Comparison of ENCODE assay signal across 8 cellular contexts in the genomic region with DNA sequence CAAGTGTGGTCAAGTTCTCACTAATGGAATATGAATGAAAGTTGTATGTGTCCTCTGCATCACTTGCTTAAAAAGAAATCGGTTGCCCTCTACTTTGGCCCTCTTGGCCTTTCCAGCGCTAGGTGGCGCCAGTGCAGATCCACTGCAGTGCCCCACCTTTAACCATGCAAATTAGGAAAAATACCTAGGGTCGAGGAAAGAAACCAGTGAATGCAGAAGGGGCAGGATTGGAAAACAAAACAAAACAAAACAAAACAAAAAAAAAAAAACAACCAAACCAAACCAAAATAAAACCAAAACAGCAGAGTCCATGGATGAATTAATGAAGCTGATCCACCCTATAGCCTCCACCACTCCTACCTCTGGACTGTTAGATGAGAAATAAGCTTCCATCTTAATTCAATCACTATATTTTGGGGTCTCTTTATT. TPM values are rescaled to one million over a fixed set of nuclear protein-coding genes. Genes with fewer than 3 reads are reported as not detected.
DNase-seq lines count a peak whose midpoint lies in the region; ATAC-seq, FAIRE-seq and TF ChIP-seq lines count a peak whose summit lies in the region.

No MANE protein-coding gene starts in this region.

- H3K4me3 ChIP-seq in KMS-11 (IDR thresholded peaks at IDR 0.05; ENCODE audit: insufficient read depth, low read depth, low read length) = no peak overlapping the region
- H3K4me3 ChIP-seq in RWPE2 (ENCODE audit: severe bottlenecking) = no peak overlapping the region
- no peak overlapping the region for H3K4me3 ChIP-seq in prostate gland

- H3K4me2 ChIP-seq in KMS-11 = peak overlapping the region; percentile 39; the same call in 1 of the 2 replicates

- H3K27me3 ChIP-seq in KMS-11 (ENCODE audit: insufficient read depth, low read depth) = no peaks in the 10 kb centered on the region
- H3K27me3 ChIP-seq in RWPE2 (ENCODE audit: insufficient read depth, poor library complexity, severe bottlenecking) = no peaks in the 10 kb centered on the region
- H3K27me3 ChIP-seq in prostate gland (replicated peaks; ENCODE audit: insufficient read depth) = no peaks in the 10 kb centered on the region

- no peak for ATAC-seq in RWPE2 (ENCODE audit: low read depth)
- no peak for ATAC-seq in HG02798 (IDR thresholded peaks at IDR 0.05; ENCODE audit: poor library complexity, unreplicated experiment)

- DNase-seq in CMK (ENCODE audit: low read depth) (peak; percentile 47), RWPE2 (ENCODE audit: low spot score) (no peak), head of caudate nucleus (peak; percentile 40 to 89 (median 77)), prostate gland (ENCODE audit: low spot score) (peak; percentile 70), HTR-8/SVneo (ENCODE audit: insufficient read length, low spot score) (no peak)
- DNase-seq in activated gamma-delta T cell treated with anti-CD3 and anti-CD28 coated beads, Interleukin-2, amount 50 U/mL, for 16 hours (ENCODE audit: low read depth) = peak; percentile 73

- no peaks in the 10 kb centered on the region; the same call in 1 of the 2 replicates for H3K79me2 ChIP-seq in KMS-11 (ENCODE audit: insufficient read depth, low read depth)

- WGBS in prostate gland = 1% methylated on average over 4 of the region's 4 CpGs

- no peak overlapping the region for H2AFZ ChIP-seq in KMS-11 (ENCODE audit: low read depth)

- no peak overlapping the region for H3K9ac ChIP-seq in KMS-11

- H3K36me3 ChIP-seq in KMS-11 (ENCODE audit: insufficient read depth) (no peaks in the 10 kb centered on the region), RWPE2 (ENCODE audit: low read depth) (no peaks in the 10 kb centered on the region), prostate gland (no peaks in the 10 kb centered on the region)

- TF ChIP-seq POLR2A in prostate gland (IDR thresholded peaks at IDR 0.05) = no peak

- peaks cover 45% of the 10 kb centered on the region for H3K4me1 ChIP-seq in KMS-11 (ENCODE audit: low read depth, poor library complexity, severe bottlenecking)
- H3K4me1 ChIP-seq in RWPE2 (ENCODE audit: insufficient read depth, poor library complexity, severe bottlenecking) = peaks cover 12% of the 10 kb centered on the region
- no peaks in the 10 kb centered on the region for H3K4me1 ChIP-seq in prostate gland (replicated peaks)

- TF ChIP-seq CTCF in KMS-11 (conservative IDR thresholded peaks at IDR 0.05; ENCODE audit: low read depth, low read length) = peak; percentile 92
- TF ChIP-seq CTCF in RWPE2 (IDR thresholded peaks at IDR 0.05; ENCODE audit: poor library complexity, severe bottlenecking) = peak; percentile 99
- TF ChIP-seq CTCF in prostate gland (IDR thresholded peaks at IDR 0.05) = peak; percentile 56 to 88 (median 75)

- intact Hi-C loops in head of caudate nucleus (cut with DNase I) = loop anchor here (5.0 to 10.0 kb wide), 2 partner anchors 242 to 369 kb away; partner anchors contain the start of gene SOS2
- intact Hi-C loops in prostate gland (cut with DNase I) = loop anchor here (5.0 to 10.0 kb wide), 4 partner anchors 237 to 669 kb away; partner anchors contain the start of genes DMAC2L, L2HGDH, MAP4K5 and SOS2

- no peaks in the 10 kb centered on the region for H4K20me1 ChIP-seq in KMS-11 (ENCODE audit: insufficient read depth)

- H3K27ac ChIP-seq in KMS-11 = peak overlapping the region; percentile 15; the same call in 1 of the 2 replicates
- H3K27ac ChIP-seq in RWPE2 (ENCODE audit: poor library complexity, severe bottlenecking) = peak overlapping the region; percentile 0
- peak overlapping the region; percentile 34 to 99 for H3K27ac ChIP-seq in prostate gland

- no peaks in the 10 kb centered on the region for H3K9me3 ChIP-seq in RWPE2 (ENCODE audit: severe bottlenecking)
- no peaks in the 10 kb centered on the region for H3K9me3 ChIP-seq in prostate gland

- FAIRE-seq in HTR-8/SVneo (lab: Jason Lieb, UNC) = no peak

RNA-seq across cellular contexts. Expression of gene NEMF, which starts 12.9 kb away (rescaled TPM):
- 10 to 100 TPM; 63.9 to 71.7 TPM for total RNA-seq in prostate gland

RNA-seq across cellular contexts. Expression of gene ARF6, which starts 27.4 kb away (rescaled TPM):
- 10 to 100 TPM; 64.3 to 92.7 TPM for total RNA-seq in prostate gland

Comparison
In these comparisons a context has a peak if more than half of its experiments do, and no peak if none do; other contexts are left out.
1. DNase-seq: peak in CMK (single experiment), activated gamma-delta T cell treated with anti-CD3 and anti-CD28 coated beads, Interleukin-2, amount 50 U/mL, for 16 hours (single experiment), head of caudate nucleus (42 of 42) and prostate gland (single experiment); none in RWPE2 (single experiment) and HTR-8/SVneo (single experiment).
2. H3K27ac ChIP-seq: peak in every context shown above with its lines; median percentile 66 in prostate gland; 15 in KMS-11; 0 in RWPE2.
3. Peak in every context shown above with its lines, with median percentiles within 50 percentile points of each other: CTCF ChIP-seq.